8 cellular contexts compared by ENCODE assay signal in the genomic region with DNA sequence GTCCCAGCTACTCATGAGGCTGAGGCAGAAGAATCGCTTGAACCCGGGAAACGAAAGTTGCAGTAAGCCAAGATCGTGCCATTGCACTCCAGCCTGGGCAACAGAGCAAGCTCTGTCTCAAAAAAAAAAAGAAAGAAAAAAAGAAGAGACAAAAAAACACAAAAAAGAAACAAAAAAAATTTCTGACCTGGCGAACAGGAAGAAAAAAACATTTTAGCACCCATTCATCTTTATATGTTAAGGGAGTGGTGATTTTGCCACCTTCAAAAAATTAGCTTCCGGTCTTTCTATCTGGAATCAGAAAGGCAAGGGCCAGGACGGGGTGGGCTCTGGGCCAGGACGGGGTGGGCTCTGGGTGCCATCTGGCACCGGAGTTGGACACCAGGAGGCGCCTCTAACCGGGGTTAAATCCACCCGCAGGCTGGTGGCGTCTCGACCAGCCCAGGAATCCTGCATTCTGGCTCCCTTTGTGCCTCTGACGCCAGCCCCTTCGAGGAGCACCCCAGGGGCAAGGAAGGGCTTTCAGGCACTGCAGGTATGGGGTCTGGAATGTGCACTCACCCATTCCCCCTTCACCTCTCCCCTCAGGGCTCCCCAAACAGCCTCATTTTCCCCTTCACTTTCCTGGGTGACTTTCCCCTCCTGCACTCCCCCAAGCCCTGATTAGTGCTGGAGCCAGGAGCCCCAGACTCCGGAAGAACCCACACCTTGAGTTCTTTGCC. TPM values are rescaled to one million over a fixed set of nuclear protein-coding genes. Genes with fewer than 3 reads are reported as not detected.
DNase-seq lines count a peak whose midpoint lies in the region; ATAC-seq, FAIRE-seq and TF ChIP-seq lines count a peak whose summit lies in the region.

No MANE protein-coding gene starts in this region.

- H3K36me3 ChIP-seq in pancreas (no peaks in the 10 kb centered on the region), tibial nerve (peaks cover 0 to 1% (median 0%) of the 10 kb centered on the region in 3 donors)

- H2BK5ac ChIP-seq in H9 (ENCODE audit: insufficient read length, low read length) = no peak overlapping the region

- H3K56ac ChIP-seq in H9 (ENCODE audit: insufficient read length, low read depth, low read length) = no peak overlapping the region

- no peaks in the 10 kb centered on the region for H3K23me2 ChIP-seq in H9 (ENCODE audit: insufficient read length, low read depth, low read length, poor library complexity, severe bottlenecking)

- H2AK5ac ChIP-seq in H9 (ENCODE audit: insufficient read length, low read length) = no peak overlapping the region

- H4K8ac ChIP-seq in H9 (replicated peaks; ENCODE audit: insufficient read length, low read depth, low read length) = no peak overlapping the region

- H3K27me3 Mint-ChIP-seq in H9 (ENCODE audit: low read depth) = peaks cover 1% of the 10 kb centered on the region; the same call in 1 of the 2 replicates

- peak overlapping the region; percentile 20 for H3K18ac ChIP-seq in H9 (ENCODE audit: insufficient read length, low read depth, low read length)

- H2BK120ac ChIP-seq in H9 (ENCODE audit: low read depth, low read length, poor library complexity, severe bottlenecking) = no peak overlapping the region

- no peak overlapping the region for H3K4ac ChIP-seq in H9 (ENCODE audit: low read depth, low read length)

- H3K14ac ChIP-seq in H9 (ENCODE audit: insufficient read depth, low read length) = peak overlapping the region; percentile 7; the same call in 1 of the 2 replicates

- TF ChIP-seq POLR2A in tibial nerve (IDR thresholded peaks at IDR 0.05) = no peak

- H3K23ac ChIP-seq in H9 (ENCODE audit: insufficient read length, low read depth, low read length) = no peak overlapping the region

- ATAC-seq in pancreas (peak; percentile 82 to 91 (median 84)), GM21447 (IDR thresholded peaks at IDR 0.05; ENCODE audit: unreplicated experiment) (no peak)

- no peak overlapping the region for H3K9ac ChIP-seq in H9 (ENCODE audit: extremely low read depth, insufficient read length, low read length)

- H3K9me3 ChIP-seq in AG04450 (ENCODE audit: control insufficient read depth, insufficient read depth, low read length) (peaks cover 1% of the 10 kb centered on the region; the same call in 1 of the 2 replicates), H9 (ENCODE audit: control insufficient read depth, low read depth, low read length) (no peaks in the 10 kb centered on the region), pancreas (no peaks in the 10 kb centered on the region), tibial nerve (no peaks in the 10 kb centered on the region)

- no CpG with 5 or more reads among the region's 17 CpGs for WGBS in H9 (ENCODE audit: extremely low coverage, insufficient read length, low lambda C conversion rate)
- 14 to 15% methylated on average over 17 of the region's 17 CpGs for WGBS in pancreas, 2 donors
- WGBS in tibial nerve, 2 donors = 18 to 23% methylated on average over 15 to 17 of the region's 17 CpGs

- H3K4me1 ChIP-seq in H9 (ENCODE audit: insufficient read depth, low read length) (no peaks in the 10 kb centered on the region), pancreas (peaks cover 0 to 9% (median 0%) of the 10 kb centered on the region in 3 donors), tibial nerve (peaks cover 0 to 60% (median 10%) of the 10 kb centered on the region in 4 donors)

- H2BK15ac ChIP-seq in H9 (ENCODE audit: low read depth, low read length) = no peak overlapping the region

- intact Hi-C loops in pancreas (cut with DNase I) = loop anchor here in 2 of 3 donors (5.0 kb wide), 1 partner anchor 77 kb away; no protein-coding TSS in a partner anchor

- no peaks in the 10 kb centered on the region for H4K20me1 ChIP-seq in H9 (ENCODE audit: control insufficient read depth, insufficient read depth, insufficient read length)

- H2BK12ac ChIP-seq in H9 (ENCODE audit: insufficient read length, low read depth, low read length) = no peak overlapping the region

- H3K27ac ChIP-seq in AG04450 (ENCODE audit: low read depth, low read length) (no peak overlapping the region), H9 (ENCODE audit: insufficient read length, low read depth, low read length) (no peak overlapping the region), pancreas (peak overlapping the region in 1 of 4 donors; percentile 14), tibial nerve (peak overlapping the region in 2 of 4 donors; percentile 10 to 36)

- no peak for TF ChIP-seq EP300 in tibial nerve (IDR thresholded peaks at IDR 0.05)

- no peaks in the 10 kb centered on the region for H3K79me2 ChIP-seq in H9 (ENCODE audit: insufficient read depth, low read length)

- H3K4me1 Mint-ChIP-seq in H9 = peaks cover 8 to 22% of the 10 kb centered on the region in 2 experiments

- H3T11ph ChIP-seq in H9 (ENCODE audit: low read length) = no peak overlapping the region

- TF ChIP-seq CTCF in AG04450 (IDR thresholded peaks at IDR 0.05; ENCODE audit: low read depth, low read length) (peak; percentile 72), H9 (conservative IDR thresholded peaks at IDR 0.05) (peak; percentile 88), foreskin fibroblast (IDR thresholded peaks at IDR 0.05; ENCODE audit: low read depth, low read length) (peak; percentile 69), pancreas (IDR thresholded peaks at IDR 0.05) (peak; percentile 20 to 59 (median 41)), tibial nerve (IDR thresholded peaks at IDR 0.05) (peak; percentile 57 to 77 (median 66))

- no peak overlapping the region for H4K5ac ChIP-seq in H9 (ENCODE audit: insufficient read length, low read depth, low read length)

- no peaks in the 10 kb centered on the region for H3K79me1 ChIP-seq in H9 (ENCODE audit: insufficient read depth, low read depth, low read length, poor library complexity, severe bottlenecking)

- peak overlapping the region in 1 of 2 experiments; percentile 43; a peak in 2 of 5 replicates for H3K4me3 Mint-ChIP-seq in H9

- H2AFZ ChIP-seq in H9 (ENCODE audit: low read length) = no peak overlapping the region

- POLR2A ChIA-PET in AG04450 (lab: Yijun Ruan, JAX) = interaction anchor here (0.8 to 1.6 kb wide), 3 partner anchors 16 to 77 kb away, joined by 4 to 7 read pairs (median 4); no protein-coding TSS in a partner anchor

- H3K4me2 ChIP-seq in H9 (ENCODE audit: insufficient read depth, insufficient read length, low read length) = no peak overlapping the region

- H3K9me3 Mint-ChIP-seq in H9 = no peaks in the 10 kb centered on the region; a peak in 1 of 5 replicates

- CTCF ChIA-PET in AG04450 (lab: Charles Lee) = interaction anchor here (0.6 to 2.4 kb wide), 18 partner anchors 10 to 911 kb away, joined by 3 to 60 read pairs (median 4); a partner anchor contains a TSS

- no peak overlapping the region for H2BK20ac ChIP-seq in H9 (ENCODE audit: low read depth, low read length, poor library complexity, severe bottlenecking)

- no peaks in the 10 kb centered on the region for H3K27me3 ChIP-seq in AG04450 (ENCODE audit: control insufficient read depth, insufficient read depth, low read length)
- H3K27me3 ChIP-seq in H9 (ENCODE audit: insufficient read depth, low read length) = no peaks in the 10 kb centered on the region
- no peaks in the 10 kb centered on the region for H3K27me3 ChIP-seq in pancreas
- no peaks in the 10 kb centered on the region for H3K27me3 ChIP-seq in tibial nerve

- DNase-seq in AG04450 (ENCODE audit: low read depth, low spot score) (no peak), H9 (peak; percentile 85), RKO (ENCODE audit: low spot score) (peak; percentile 41), foreskin fibroblast (peak; percentile 59 to 86), pancreas (peak; percentile 73 to 89 (median 84)), tibial nerve (ENCODE audit: low spot score in 2 of 2) (peak; percentile 50 to 60)
- peak; percentile 62 for DNase-seq in activated effector memory CD4-positive, alpha-beta T cell treated with Interleukin-2 at 50 U/mL for 16 hours

- peak overlapping the region in 2 of 3 experiments; percentile 74 to 81; a peak in 3 of 7 replicates for H3K27ac Mint-ChIP-seq in H9

- H3K4me3 ChIP-seq in AG04450 (ENCODE audit: low read depth, low read length) (no peak overlapping the region), foreskin fibroblast (ENCODE audit: low read depth in 1 of 2, low read length in 2 of 2) (no peak overlapping the region), pancreas (peak overlapping the region in 1 of 4 donors; percentile 1), tibial nerve (no peak overlapping the region)

- no peak overlapping the region for H4K91ac ChIP-seq in H9 (ENCODE audit: insufficient read length, low read depth, low read length)

- peaks cover 0 to 1% (median 1%) of the 10 kb centered on the region in 3 experiments; a peak in 2 of 7 replicates for H3K36me3 Mint-ChIP-seq in H9 (ENCODE audit: insufficient read depth in 1 of 3, low read depth in 3 of 3)

- FAIRE-seq in pancreas (lab: Jason Lieb, UNC) = no peak

RNA-seq across cellular contexts. Expression of a gene that starts 10.4 kb away (rescaled TPM):
- 2.3 and 3.4 TPM in 2 replicates for polyA plus RNA-seq in AG04450 (2011; rRNA removed)
- 3.6 and 5.0 TPM in 2 replicates for polyA minus RNA-seq in AG04450 (2011; rRNA and poly(A)+ RNA removed)
- 50.7 and 53.1 TPM in 2 replicates for total RNA-seq in H9 (2021)
- total RNA-seq in pancreas = 1 to 10 TPM; 1.9 to 9.3 (median 3.4) TPM
- polyA plus RNA-seq in pancreas = 1 to 10 TPM; 3.9 to 5.5 TPM
- 10 to 100 TPM in 1 of 4 donors, 1 to 10 TPM in 3; 2.8 to 19.8 (median 4.0) TPM for total RNA-seq in tibial nerve

RNA-seq across cellular contexts. Expression of a gene that starts 10.6 kb away (rescaled TPM):
- 145 and 213 TPM in 2 replicates for polyA plus RNA-seq in AG04450 (2011; rRNA removed)
- polyA minus RNA-seq in AG04450 (2011; rRNA and poly(A)+ RNA removed) = 118 and 136 TPM in 2 replicates
- 127 and 129 TPM in 2 replicates for total RNA-seq in H9 (2021)
- 10 to 100 TPM; 18.9 to 37.8 (median 29.0) TPM for total RNA-seq in pancreas
- 10 to 100 TPM; 91.2 to 99.0 TPM for polyA plus RNA-seq in pancreas
- total RNA-seq in tibial nerve = 100 to 1,000 TPM; 187 to 290 (median 235) TPM

RNA-seq across cellular contexts. Expression of a gene that starts 20.6 kb away (rescaled TPM):
- polyA plus RNA-seq in AG04450 (2011; rRNA removed) = 20.2 and 24.1 TPM in 2 replicates
- polyA minus RNA-seq in AG04450 (2011; rRNA and poly(A)+ RNA removed) = 15.7 and 19.7 TPM in 2 replicates
- total RNA-seq in H9 (2021) = 17.2 and 19.5 TPM in 2 replicates
- total RNA-seq in pancreas = 10 to 100 TPM; 14.4 to 21.4 (median 16.1) TPM
- polyA plus RNA-seq in pancreas = 10 to 100 TPM; 21.6 to 35.1 TPM
- 100 to 1,000 TPM in 2 of 4 donors, 10 to 100 TPM in 2; 52.4 to 167 (median 94.4) TPM for total RNA-seq in tibial nerve
